1 cellular context compared by ENCODE assay signal in genomic region chr6:164106345-164106769, GRCh38.
TF ChIP-seq lines count a peak whose summit lies in the region.

No MANE protein-coding gene starts in this region.

TF ChIP-seq in K562, 482 proteins besides CTCF, POLR2A, EP300 and RAD21 (continued from another document and continues in another):
- no peak for TF ChIP-seq ZBTB33 (CRISPR knock-in tag; IDR thresholded peaks at IDR 0.05)
- TF ChIP-seq SAFB (IDR thresholded peaks at IDR 0.05; ENCODE audit: borderline replicate concordance, low read depth, low read length) = no peak
- TF ChIP-seq ZNF696 (CRISPR knock-in tag; conservative IDR thresholded peaks at IDR 0.05) = no peak
- TF ChIP-seq ZBTB40 (IDR thresholded peaks at IDR 0.05) = no peak
- no peak for TF ChIP-seq ZBTB40 (CRISPR knock-in tag; IDR thresholded peaks at IDR 0.05)
- no peak for TF ChIP-seq CBFB (CRISPR knock-in tag; IDR thresholded peaks at IDR 0.05)
- TF ChIP-seq POLR2G (IDR thresholded peaks at IDR 0.05; ENCODE audit: low read depth, low read length) = peak; percentile 70
- no peak for TF ChIP-seq PHF8 (IDR thresholded peaks at IDR 0.05; ENCODE audit: borderline replicate concordance, low read length)
- TF ChIP-seq SMARCA4 (IDR thresholded peaks at IDR 0.05) = no peak
- no peak for TF ChIP-seq ZNF780A (CRISPR knock-in tag; IDR thresholded peaks at IDR 0.05)
- TF ChIP-seq ZNF212 (CRISPR knock-in tag; IDR thresholded peaks at IDR 0.05) = no peak
- TF ChIP-seq CREB3 (tag; conservative IDR thresholded peaks at IDR 0.05; ENCODE audit: low read depth) = no peak
- no peak for TF ChIP-seq ZNF316 (IDR thresholded peaks at IDR 0.05)
- TF ChIP-seq AFF4 (CRISPR knock-in tag; IDR thresholded peaks at IDR 0.05) = no peak
- TF ChIP-seq ZNF518B (CRISPR knock-in tag; IDR thresholded peaks at IDR 0.05) = no peak
- TF ChIP-seq THRB (CRISPR knock-in tag; conservative IDR thresholded peaks at IDR 0.05) = no peak
- TF ChIP-seq HNRNPLL (IDR thresholded peaks at IDR 0.05; ENCODE audit: low read depth, low read length, poor library complexity, severe bottlenecking) = no peak
- no peak for TF ChIP-seq ZNF253 (CRISPR knock-in tag; conservative IDR thresholded peaks at IDR 0.05)
- TF ChIP-seq HNRNPUL1 (IDR thresholded peaks at IDR 0.05; ENCODE audit: low read length) = no peak
- TF ChIP-seq ZBTB49 (CRISPR knock-in tag; IDR thresholded peaks at IDR 0.05; ENCODE audit: borderline replicate concordance) = no peak
- no peak for TF ChIP-seq GATAD2B (IDR thresholded peaks at IDR 0.05; ENCODE audit: borderline replicate concordance)
- TF ChIP-seq AFF1 (IDR thresholded peaks at IDR 0.05; ENCODE audit: low read depth in 1 of 2, partially characterized antibody in 2 of 2) = no peak
- TF ChIP-seq ZNF232 (CRISPR knock-in tag; IDR thresholded peaks at IDR 0.05) = no peak
- TF ChIP-seq JUNB (CRISPR knock-in tag; conservative IDR thresholded peaks at IDR 0.05) = no peak
- TF ChIP-seq ELF4 (CRISPR knock-in tag; IDR thresholded peaks at IDR 0.05) = no peak
